In the genomic region with DNA sequence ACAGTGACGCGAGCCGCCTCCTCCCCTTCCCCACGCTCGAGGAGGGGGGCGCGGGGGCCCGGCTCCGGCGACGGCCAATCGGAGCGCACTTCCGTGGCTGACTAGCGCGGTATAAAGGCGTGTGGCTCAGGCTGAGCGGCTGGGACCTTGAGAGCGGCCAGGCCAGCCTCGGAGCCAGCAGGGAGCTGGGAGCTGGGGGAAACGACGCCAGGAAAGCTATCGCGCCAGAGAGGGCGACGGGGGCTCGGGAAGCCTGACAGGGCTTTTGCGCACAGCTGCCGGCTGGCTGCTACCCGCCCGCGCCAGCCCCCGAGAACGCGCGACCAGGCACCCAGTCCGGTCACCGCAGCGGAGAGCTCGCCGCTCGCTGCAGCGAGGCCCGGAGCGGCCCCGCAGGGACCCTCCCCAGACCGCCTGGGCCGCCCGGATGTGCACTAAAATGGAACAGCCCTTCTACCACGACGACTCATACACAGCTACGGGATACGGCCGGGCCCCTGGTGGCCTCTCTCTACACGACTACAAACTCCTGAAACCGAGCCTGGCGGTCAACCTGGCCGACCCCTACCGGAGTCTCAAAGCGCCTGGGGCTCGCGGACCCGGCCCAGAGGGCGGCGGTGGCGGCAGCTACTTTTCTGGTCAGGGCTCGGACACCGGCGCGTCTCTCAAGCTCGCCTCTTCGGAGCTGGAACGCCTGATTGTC, we compare ENCODE assay signal across 1 cellular context.
TF ChIP-seq lines count a peak whose summit lies in the region.

A gene (plus strand): TSS at position 142 of the 703 bp plus-strand sequence. CDS start 286 bp downstream, at position 428.

TF ChIP-seq in GM12878, 131 proteins besides CTCF, POLR2A, EP300 and RAD21 (continued from another document and continues in another):
- TF ChIP-seq, protein P1, sequence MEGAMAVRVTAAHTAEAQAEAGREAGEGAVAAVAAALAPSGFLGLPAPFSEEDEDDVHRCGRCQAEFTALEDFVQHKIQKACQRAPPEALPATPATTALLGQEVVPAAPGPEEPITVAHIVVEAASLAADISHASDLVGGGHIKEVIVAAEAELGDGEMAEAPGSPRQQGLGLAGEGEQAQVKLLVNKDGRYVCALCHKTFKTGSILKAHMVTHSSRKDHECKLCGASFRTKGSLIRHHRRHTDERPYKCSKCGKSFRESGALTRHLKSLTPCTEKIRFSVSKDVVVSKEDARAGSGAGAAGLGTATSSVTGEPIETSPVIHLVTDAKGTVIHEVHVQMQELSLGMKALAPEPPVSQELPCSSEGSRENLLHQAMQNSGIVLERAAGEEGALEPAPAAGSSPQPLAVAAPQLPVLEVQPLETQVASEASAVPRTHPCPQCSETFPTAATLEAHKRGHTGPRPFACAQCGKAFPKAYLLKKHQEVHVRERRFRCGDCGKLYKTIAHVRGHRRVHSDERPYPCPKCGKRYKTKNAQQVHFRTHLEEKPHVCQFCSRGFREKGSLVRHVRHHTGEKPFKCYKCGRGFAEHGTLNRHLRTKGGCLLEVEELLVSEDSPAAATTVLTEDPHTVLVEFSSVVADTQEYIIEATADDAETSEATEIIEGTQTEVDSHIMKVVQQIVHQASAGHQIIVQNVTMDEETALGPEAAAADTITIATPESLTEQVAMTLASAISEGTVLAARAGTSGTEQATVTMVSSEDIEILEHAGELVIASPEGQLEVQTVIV (IDR thresholded peaks at IDR 0.05; ENCODE audit: borderline replicate concordance, partially characterized antibody) = peak; percentile 71
- TF ChIP-seq YBX1 (IDR thresholded peaks at IDR 0.05) (no peak), TBL1XR1 (IDR thresholded peaks at IDR 0.05; ENCODE audit: low read depth, low read length) (peak; percentile 90), SUPT20H (IDR thresholded peaks at IDR 0.05; ENCODE audit: borderline replicate concordance, control insufficient read depth, low read depth, low read length) (no peak), SUZ12 (IDR thresholded peaks at IDR 0.05; ENCODE audit: unreplicated experiment) (no peak), ZNF24 (IDR thresholded peaks at IDR 0.05) (peak; percentile 59; the same call in 1 of the 2 replicates), HDAC2 (IDR thresholded peaks at IDR 0.05) (no peak), NR2F1 (conservative IDR thresholded peaks at IDR 0.05) (peak; percentile 79), SMAD1 (IDR thresholded peaks at IDR 0.05; ENCODE audit: low read depth, partially characterized antibody) (peak; percentile 97), CREB1 (IDR thresholded peaks at IDR 0.05; ENCODE audit: low read depth) (no peak), ZBED1 (IDR thresholded peaks at IDR 0.05; ENCODE audit: borderline replicate concordance) (peak; percentile 97), MXI1 (IDR thresholded peaks at IDR 0.05; ENCODE audit: low read depth, low read length) (peak; percentile 94), KAT2A (conservative IDR thresholded peaks at IDR 0.05; ENCODE audit: control insufficient read depth, low read depth, low read length) (no peak), ASH2L (IDR thresholded peaks at IDR 0.05; ENCODE audit: borderline replicate concordance, low read depth) (no peak), DPF2 (IDR thresholded peaks at IDR 0.05) (peak; percentile 78), SREBF2 (IDR thresholded peaks at IDR 0.05; ENCODE audit: low read length) (no peak), YY1 (IDR thresholded peaks at IDR 0.05; ENCODE audit: low read depth, low read length) (peak; percentile 83), NFYA (IDR thresholded peaks at IDR 0.05; ENCODE audit: borderline replicate concordance, low read depth, low read length) (no peak), GATAD2B (conservative IDR thresholded peaks at IDR 0.05; ENCODE audit: low read depth) (peak; percentile 75), WRNIP1 (IDR thresholded peaks at IDR 0.05; ENCODE audit: borderline replicate concordance, low read depth, low read length) (no peak), NRF1 (conservative IDR thresholded peaks at IDR 0.05; ENCODE audit: low read depth, low read length) (no peak; the same call in 1 of the 2 replicates)
- TF ChIP-seq, protein P2, sequence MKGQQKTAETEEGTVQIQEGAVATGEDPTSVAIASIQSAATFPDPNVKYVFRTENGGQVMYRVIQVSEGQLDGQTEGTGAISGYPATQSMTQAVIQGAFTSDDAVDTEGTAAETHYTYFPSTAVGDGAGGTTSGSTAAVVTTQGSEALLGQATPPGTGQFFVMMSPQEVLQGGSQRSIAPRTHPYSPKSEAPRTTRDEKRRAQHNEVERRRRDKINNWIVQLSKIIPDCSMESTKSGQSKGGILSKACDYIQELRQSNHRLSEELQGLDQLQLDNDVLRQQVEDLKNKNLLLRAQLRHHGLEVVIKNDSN (IDR thresholded peaks at IDR 0.05; ENCODE audit: borderline replicate concordance, extremely low read length, insufficient read depth, low read depth, low read length) = no peak
- TF ChIP-seq, protein P3, sequence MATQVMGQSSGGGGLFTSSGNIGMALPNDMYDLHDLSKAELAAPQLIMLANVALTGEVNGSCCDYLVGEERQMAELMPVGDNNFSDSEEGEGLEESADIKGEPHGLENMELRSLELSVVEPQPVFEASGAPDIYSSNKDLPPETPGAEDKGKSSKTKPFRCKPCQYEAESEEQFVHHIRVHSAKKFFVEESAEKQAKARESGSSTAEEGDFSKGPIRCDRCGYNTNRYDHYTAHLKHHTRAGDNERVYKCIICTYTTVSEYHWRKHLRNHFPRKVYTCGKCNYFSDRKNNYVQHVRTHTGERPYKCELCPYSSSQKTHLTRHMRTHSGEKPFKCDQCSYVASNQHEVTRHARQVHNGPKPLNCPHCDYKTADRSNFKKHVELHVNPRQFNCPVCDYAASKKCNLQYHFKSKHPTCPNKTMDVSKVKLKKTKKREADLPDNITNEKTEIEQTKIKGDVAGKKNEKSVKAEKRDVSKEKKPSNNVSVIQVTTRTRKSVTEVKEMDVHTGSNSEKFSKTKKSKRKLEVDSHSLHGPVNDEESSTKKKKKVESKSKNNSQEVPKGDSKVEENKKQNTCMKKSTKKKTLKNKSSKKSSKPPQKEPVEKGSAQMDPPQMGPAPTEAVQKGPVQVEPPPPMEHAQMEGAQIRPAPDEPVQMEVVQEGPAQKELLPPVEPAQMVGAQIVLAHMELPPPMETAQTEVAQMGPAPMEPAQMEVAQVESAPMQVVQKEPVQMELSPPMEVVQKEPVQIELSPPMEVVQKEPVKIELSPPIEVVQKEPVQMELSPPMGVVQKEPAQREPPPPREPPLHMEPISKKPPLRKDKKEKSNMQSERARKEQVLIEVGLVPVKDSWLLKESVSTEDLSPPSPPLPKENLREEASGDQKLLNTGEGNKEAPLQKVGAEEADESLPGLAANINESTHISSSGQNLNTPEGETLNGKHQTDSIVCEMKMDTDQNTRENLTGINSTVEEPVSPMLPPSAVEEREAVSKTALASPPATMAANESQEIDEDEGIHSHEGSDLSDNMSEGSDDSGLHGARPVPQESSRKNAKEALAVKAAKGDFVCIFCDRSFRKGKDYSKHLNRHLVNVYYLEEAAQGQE (IDR thresholded peaks at IDR 0.05; ENCODE audit: low read depth, low read length) = peak; percentile 51; the same call in 1 of the 2 replicates
- TF ChIP-seq, protein P4, sequence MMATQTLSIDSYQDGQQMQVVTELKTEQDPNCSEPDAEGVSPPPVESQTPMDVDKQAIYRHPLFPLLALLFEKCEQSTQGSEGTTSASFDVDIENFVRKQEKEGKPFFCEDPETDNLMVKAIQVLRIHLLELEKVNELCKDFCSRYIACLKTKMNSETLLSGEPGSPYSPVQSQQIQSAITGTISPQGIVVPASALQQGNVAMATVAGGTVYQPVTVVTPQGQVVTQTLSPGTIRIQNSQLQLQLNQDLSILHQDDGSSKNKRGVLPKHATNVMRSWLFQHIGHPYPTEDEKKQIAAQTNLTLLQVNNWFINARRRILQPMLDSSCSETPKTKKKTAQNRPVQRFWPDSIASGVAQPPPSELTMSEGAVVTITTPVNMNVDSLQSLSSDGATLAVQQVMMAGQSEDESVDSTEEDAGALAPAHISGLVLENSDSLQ (IDR thresholded peaks at IDR 0.05) = peak; percentile 86; the same call in 1 of the 2 replicates
- TF ChIP-seq, protein P5, sequence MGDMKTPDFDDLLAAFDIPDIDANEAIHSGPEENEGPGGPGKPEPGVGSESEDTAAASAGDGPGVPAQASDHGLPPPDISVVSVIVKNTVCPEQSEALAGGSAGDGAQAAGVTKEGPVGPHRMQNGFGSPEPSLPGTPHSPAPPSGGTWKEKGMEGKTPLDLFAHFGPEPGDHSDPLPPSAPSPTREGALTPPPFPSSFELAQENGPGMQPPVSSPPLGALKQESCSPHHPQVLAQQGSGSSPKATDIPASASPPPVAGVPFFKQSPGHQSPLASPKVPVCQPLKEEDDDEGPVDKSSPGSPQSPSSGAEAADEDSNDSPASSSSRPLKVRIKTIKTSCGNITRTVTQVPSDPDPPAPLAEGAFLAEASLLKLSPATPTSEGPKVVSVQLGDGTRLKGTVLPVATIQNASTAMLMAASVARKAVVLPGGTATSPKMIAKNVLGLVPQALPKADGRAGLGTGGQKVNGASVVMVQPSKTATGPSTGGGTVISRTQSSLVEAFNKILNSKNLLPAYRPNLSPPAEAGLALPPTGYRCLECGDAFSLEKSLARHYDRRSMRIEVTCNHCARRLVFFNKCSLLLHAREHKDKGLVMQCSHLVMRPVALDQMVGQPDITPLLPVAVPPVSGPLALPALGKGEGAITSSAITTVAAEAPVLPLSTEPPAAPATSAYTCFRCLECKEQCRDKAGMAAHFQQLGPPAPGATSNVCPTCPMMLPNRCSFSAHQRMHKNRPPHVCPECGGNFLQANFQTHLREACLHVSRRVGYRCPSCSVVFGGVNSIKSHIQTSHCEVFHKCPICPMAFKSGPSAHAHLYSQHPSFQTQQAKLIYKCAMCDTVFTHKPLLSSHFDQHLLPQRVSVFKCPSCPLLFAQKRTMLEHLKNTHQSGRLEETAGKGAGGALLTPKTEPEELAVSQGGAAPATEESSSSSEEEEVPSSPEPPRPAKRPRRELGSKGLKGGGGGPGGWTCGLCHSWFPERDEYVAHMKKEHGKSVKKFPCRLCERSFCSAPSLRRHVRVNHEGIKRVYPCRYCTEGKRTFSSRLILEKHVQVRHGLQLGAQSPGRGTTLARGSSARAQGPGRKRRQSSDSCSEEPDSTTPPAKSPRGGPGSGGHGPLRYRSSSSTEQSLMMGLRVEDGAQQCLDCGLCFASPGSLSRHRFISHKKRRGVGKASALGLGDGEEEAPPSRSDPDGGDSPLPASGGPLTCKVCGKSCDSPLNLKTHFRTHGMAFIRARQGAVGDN (IDR thresholded peaks at IDR 0.05) = peak; percentile 100
- TF ChIP-seq, protein P6, sequence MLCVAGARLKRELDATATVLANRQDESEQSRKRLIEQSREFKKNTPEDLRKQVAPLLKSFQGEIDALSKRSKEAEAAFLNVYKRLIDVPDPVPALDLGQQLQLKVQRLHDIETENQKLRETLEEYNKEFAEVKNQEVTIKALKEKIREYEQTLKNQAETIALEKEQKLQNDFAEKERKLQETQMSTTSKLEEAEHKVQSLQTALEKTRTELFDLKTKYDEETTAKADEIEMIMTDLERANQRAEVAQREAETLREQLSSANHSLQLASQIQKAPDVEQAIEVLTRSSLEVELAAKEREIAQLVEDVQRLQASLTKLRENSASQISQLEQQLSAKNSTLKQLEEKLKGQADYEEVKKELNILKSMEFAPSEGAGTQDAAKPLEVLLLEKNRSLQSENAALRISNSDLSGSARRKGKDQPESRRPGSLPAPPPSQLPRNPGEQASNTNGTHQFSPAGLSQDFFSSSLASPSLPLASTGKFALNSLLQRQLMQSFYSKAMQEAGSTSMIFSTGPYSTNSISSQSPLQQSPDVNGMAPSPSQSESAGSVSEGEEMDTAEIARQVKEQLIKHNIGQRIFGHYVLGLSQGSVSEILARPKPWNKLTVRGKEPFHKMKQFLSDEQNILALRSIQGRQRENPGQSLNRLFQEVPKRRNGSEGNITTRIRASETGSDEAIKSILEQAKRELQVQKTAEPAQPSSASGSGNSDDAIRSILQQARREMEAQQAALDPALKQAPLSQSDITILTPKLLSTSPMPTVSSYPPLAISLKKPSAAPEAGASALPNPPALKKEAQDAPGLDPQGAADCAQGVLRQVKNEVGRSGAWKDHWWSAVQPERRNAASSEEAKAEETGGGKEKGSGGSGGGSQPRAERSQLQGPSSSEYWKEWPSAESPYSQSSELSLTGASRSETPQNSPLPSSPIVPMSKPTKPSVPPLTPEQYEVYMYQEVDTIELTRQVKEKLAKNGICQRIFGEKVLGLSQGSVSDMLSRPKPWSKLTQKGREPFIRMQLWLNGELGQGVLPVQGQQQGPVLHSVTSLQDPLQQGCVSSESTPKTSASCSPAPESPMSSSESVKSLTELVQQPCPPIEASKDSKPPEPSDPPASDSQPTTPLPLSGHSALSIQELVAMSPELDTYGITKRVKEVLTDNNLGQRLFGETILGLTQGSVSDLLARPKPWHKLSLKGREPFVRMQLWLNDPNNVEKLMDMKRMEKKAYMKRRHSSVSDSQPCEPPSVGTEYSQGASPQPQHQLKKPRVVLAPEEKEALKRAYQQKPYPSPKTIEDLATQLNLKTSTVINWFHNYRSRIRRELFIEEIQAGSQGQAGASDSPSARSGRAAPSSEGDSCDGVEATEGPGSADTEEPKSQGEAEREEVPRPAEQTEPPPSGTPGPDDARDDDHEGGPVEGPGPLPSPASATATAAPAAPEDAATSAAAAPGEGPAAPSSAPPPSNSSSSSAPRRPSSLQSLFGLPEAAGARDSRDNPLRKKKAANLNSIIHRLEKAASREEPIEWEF (IDR thresholded peaks at IDR 0.05; ENCODE audit: insufficient replicate concordance, low read depth, low read length) = peak; percentile 39
- TF ChIP-seq, protein P7, sequence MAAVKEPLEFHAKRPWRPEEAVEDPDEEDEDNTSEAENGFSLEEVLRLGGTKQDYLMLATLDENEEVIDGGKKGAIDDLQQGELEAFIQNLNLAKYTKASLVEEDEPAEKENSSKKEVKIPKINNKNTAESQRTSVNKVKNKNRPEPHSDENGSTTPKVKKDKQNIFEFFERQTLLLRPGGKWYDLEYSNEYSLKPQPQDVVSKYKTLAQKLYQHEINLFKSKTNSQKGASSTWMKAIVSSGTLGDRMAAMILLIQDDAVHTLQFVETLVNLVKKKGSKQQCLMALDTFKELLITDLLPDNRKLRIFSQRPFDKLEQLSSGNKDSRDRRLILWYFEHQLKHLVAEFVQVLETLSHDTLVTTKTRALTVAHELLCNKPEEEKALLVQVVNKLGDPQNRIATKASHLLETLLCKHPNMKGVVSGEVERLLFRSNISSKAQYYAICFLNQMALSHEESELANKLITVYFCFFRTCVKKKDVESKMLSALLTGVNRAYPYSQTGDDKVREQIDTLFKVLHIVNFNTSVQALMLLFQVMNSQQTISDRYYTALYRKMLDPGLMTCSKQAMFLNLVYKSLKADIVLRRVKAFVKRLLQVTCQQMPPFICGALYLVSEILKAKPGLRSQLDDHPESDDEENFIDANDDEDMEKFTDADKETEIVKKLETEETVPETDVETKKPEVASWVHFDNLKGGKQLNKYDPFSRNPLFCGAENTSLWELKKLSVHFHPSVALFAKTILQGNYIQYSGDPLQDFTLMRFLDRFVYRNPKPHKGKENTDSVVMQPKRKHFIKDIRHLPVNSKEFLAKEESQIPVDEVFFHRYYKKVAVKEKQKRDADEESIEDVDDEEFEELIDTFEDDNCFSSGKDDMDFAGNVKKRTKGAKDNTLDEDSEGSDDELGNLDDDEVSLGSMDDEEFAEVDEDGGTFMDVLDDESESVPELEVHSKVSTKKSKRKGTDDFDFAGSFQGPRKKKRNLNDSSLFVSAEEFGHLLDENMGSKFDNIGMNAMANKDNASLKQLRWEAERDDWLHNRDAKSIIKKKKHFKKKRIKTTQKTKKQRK (IDR thresholded peaks at IDR 0.05; ENCODE audit: low read depth, low read length) = no peak
